14 cellular contexts compared by ENCODE assay signal in genomic region chr1:212431656-212432055, GRCh38. TPM values are rescaled to one million over a fixed set of nuclear protein-coding genes. Genes with fewer than 3 reads are reported as not detected.
DNase-seq lines count a peak whose midpoint lies in the region; ATAC-seq and TF ChIP-seq lines count a peak whose summit lies in the region.
"Had no signal": no experiment of that assay in that cellular context is flagged by ENCODE, and none has a peak within 500 bp of the region (broad histone marks: within the 10 kb centered on the region; RNA-seq: fewer than 3 reads in every experiment).

No MANE protein-coding gene starts in this region.

- no peak for DNase-seq in activated T-cell treated with anti-CD3 and anti-CD28 coated beads, Interleukin-2, amount 50 U/mL, for 24 hours
- no peak for DNase-seq in activated T-cell treated with anti-CD3 and anti-CD28 coated beads, Interleukin-2, amount 50 U/mL, for 1 hour
- DNase-seq in osteocyte (ENCODE audit: extremely low spot score, unreplicated experiment), result no peak
- no peak for DNase-seq in NCI-H2227 treated with DMSO at 0.1 percent for 48 hours (lab: John Stamatoyannopoulos, UW)
- no peak for DNase-seq in amniotic stem cell (lab: John Stamatoyannopoulos, UW)
- DNase-seq: activated CD4-positive, CD25-positive, alpha-beta regulatory T cell; esophagus squamous epithelium; GF-D8; heart left ventricle; NCI-H1694 treated with DMSO at 0.1 percent for 48 hours had no signal

- no peaks in the 10 kb centered on the region for H3K27me3 Mint-ChIP-seq in activated T-cell treated with anti-CD3 and anti-CD28 coated beads, Interleukin-2, amount 50 U/mL, for 24 hours
- H3K27me3 Mint-ChIP-seq in dendritic cell treated with granulocyte-macrophage colony-stimulating factor and Interleukin-4, amounts not matched to agents 40 ng/mL and 50 ng/mL, for 4 days, result no peaks in the 10 kb centered on the region
- H3K27me3 Mint-ChIP-seq in osteocyte (ENCODE audit: unreplicated experiment), result no peaks in the 10 kb centered on the region

- intact Hi-C loops in dendritic cell treated with granulocyte-macrophage colony-stimulating factor and Interleukin-4, amounts not matched to agents 40 ng/mL and 50 ng/mL, for 4 days (cut with micrococcal nuclease), result loop anchor here (1.0 to 5.0 kb wide), 2 partner anchors 17 to 49 kb away; partner anchors contain the start of gene PACC1

- POLR2A ChIA-PET in HEK293 (lab: Yijun Ruan, JAX), result interaction anchor here (1.0 to 2.1 kb wide), 2 partner anchors 9 to 17 kb away, joined by 4 to 7 read pairs; partner anchors contain the start of gene PACC1

- H3K4me1 Mint-ChIP-seq in activated T-cell treated with anti-CD3 and anti-CD28 coated beads, Interleukin-2, amount 50 U/mL, for 24 hours (ENCODE audit: low read depth), result peaks cover 24% of the 10 kb centered on the region
- peaks cover 23% of the 10 kb centered on the region for H3K4me1 Mint-ChIP-seq in dendritic cell treated with granulocyte-macrophage colony-stimulating factor and Interleukin-4, amounts not matched to agents 40 ng/mL and 50 ng/mL, for 4 days (ENCODE audit: low read depth)
- peaks cover 13% of the 10 kb centered on the region for H3K4me1 Mint-ChIP-seq in osteocyte (ENCODE audit: unreplicated experiment)

- peak overlapping the region; percentile 28 for H3K4me3 Mint-ChIP-seq in activated T-cell treated with anti-CD3 and anti-CD28 coated beads, Interleukin-2, amount 50 U/mL, for 24 hours
- H3K4me3 Mint-ChIP-seq in dendritic cell treated with granulocyte-macrophage colony-stimulating factor and Interleukin-4, amounts not matched to agents 40 ng/mL and 50 ng/mL, for 4 days, result peak overlapping the region; percentile 5
- peak overlapping the region; percentile 36 for H3K4me3 Mint-ChIP-seq in osteocyte (ENCODE audit: unreplicated experiment)

- ATAC-seq in GM21515 (IDR thresholded peaks at IDR 0.05; ENCODE audit: unreplicated experiment), result no peak
- ATAC-seq: Panc1 had no signal

- TF ChIP-seq CTCF in HEK293 (tag by site-specific recombination; IDR thresholded peaks at IDR 0.05), result no peak
- TF ChIP-seq CTCF in osteocyte (IDR thresholded peaks at IDR 0.05), result no peak

- peaks cover 2% of the 10 kb centered on the region; the same call in 1 of the 2 replicates for H3K4me1 ChIP-seq in HEK293 (ENCODE audit: control insufficient read depth, insufficient read depth, low read length)

- H3K27ac Mint-ChIP-seq in activated T-cell treated with anti-CD3 and anti-CD28 coated beads, Interleukin-2, amount 50 U/mL, for 24 hours, result no peak overlapping the region
- H3K27ac Mint-ChIP-seq in dendritic cell treated with granulocyte-macrophage colony-stimulating factor and Interleukin-4, amounts not matched to agents 40 ng/mL and 50 ng/mL, for 4 days, result no peak overlapping the region
- no peak overlapping the region for H3K27ac Mint-ChIP-seq in osteocyte (ENCODE audit: unreplicated experiment)

- CTCF ChIA-PET in HEK293 (lab: Yijun Ruan, JAX), result interaction anchor here (0.5 to 2.1 kb wide), 3 partner anchors 24 to 576 kb away, joined by 4 to 8 read pairs (median 6); no protein-coding TSS in a partner anchor

- peaks cover 0 to 4% of the 10 kb centered on the region in 2 experiments; a peak in 1 of 3 replicates for H3K36me3 ChIP-seq in HEK293 (ENCODE audit: control insufficient read depth in 2 of 2, insufficient read depth in 1 of 2, low read length in 2 of 2)
- H3K36me3 ChIP-seq: esophagus squamous epithelium had no signal

- no peaks in the 10 kb centered on the region for H3K9me3 ChIP-seq in HEK293 (ENCODE audit: control insufficient read depth, insufficient read depth, low read depth, low read length)
- H3K9me3 ChIP-seq: esophagus squamous epithelium, heart left ventricle had no signal

- H3K36me3 Mint-ChIP-seq in activated T-cell treated with anti-CD3 and anti-CD28 coated beads, Interleukin-2, amount 50 U/mL, for 24 hours (ENCODE audit: low read depth), result peaks cover 3% of the 10 kb centered on the region
- H3K36me3 Mint-ChIP-seq in dendritic cell treated with granulocyte-macrophage colony-stimulating factor and Interleukin-4, amounts not matched to agents 40 ng/mL and 50 ng/mL, for 4 days (ENCODE audit: low read depth), result peaks cover 6% of the 10 kb centered on the region
- H3K36me3 Mint-ChIP-seq in osteocyte (ENCODE audit: unreplicated experiment), result no peaks in the 10 kb centered on the region

- no peaks in the 10 kb centered on the region for H3K9me3 Mint-ChIP-seq in activated T-cell treated with anti-CD3 and anti-CD28 coated beads, Interleukin-2, amount 50 U/mL, for 24 hours
- no peaks in the 10 kb centered on the region for H3K9me3 Mint-ChIP-seq in dendritic cell treated with granulocyte-macrophage colony-stimulating factor and Interleukin-4, amounts not matched to agents 40 ng/mL and 50 ng/mL, for 4 days
- no peaks in the 10 kb centered on the region for H3K9me3 Mint-ChIP-seq in osteocyte (ENCODE audit: unreplicated experiment)

- H3K4me3 ChIP-seq in HEK293 (ENCODE audit: low read depth, low read length), result no peak overlapping the region

- no peak overlapping the region for H3K27ac ChIP-seq in HEK293 (ENCODE audit: extremely low read depth, low read depth, low read length)

TF ChIP-seq in HEK293, 187 proteins besides CTCF, POLR2A, EP300 and RAD21:
- 0 out of 2 replicates have a peak, but pooled peaks have one; percentile 8 for TF ChIP-seq ZNF24 (tag by site-specific recombination; IDR thresholded peaks at IDR 0.05)
- no peak for TF ChIP-seq SP3 (tag by site-specific recombination; IDR thresholded peaks at IDR 0.05)
- no peak for TF ChIP-seq ZNF174 (tag by site-specific recombination; IDR thresholded peaks at IDR 0.05)

RNA-seq across cellular contexts. Expression of gene NENF, which starts 1.1 kb away (rescaled TPM):
- 55.9 and 57.8 TPM in 2 replicates for total RNA-seq in osteocyte

RNA-seq across cellular contexts. Expression of gene PACC1, which starts 17.0 kb away (rescaled TPM):
- total RNA-seq in osteocyte, result 9.9 and 11.4 TPM in 2 replicates
